11 cellular contexts compared by ENCODE assay signal in the genomic region with DNA sequence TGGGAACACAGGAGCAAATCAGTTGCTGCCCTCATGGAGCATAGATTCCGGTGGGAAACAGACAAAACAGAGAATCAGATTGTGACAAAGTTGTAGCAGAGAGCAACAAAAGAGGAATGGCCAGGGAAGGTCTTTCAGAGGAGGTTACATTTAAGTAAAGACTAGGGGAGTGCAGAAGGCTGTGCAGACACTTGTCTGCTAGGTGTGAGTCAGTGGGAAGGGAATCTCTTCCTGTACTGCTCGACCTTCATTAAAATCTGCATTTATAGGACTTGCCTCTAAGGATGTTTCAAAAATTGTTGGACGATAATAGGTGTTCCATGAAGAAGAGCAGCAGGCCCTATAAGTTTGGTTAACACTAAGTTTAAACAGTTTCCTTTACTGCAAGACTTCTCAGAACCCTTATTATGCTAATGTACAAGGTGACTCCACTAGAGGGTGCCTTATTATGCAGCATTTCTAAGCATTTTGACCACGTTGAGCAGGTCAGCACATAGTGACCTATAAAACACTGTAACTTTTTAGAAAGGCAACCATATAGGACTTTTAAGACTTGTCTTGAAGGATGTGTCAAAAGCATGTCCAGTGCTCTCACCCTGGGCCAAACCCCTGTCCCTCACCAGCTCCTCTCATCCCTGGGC.
DNase-seq lines count a peak whose midpoint lies in the region; ATAC-seq and TF ChIP-seq lines count a peak whose summit lies in the region.
"Had no signal": no experiment of that assay in that cellular context is flagged by ENCODE, and none has a peak within 500 bp of the region (broad histone marks: within the 10 kb centered on the region; RNA-seq: fewer than 3 reads in every experiment).

No MANE protein-coding gene starts in this region.

- no peak overlapping the region for H3K4me3 Mint-ChIP-seq in H9
- H3K4me3 Mint-ChIP-seq: T-cell had no signal

- no peaks in the 10 kb centered on the region for H3K23me2 ChIP-seq in H9 (ENCODE audit: insufficient read length, low read depth, low read length, poor library complexity, severe bottlenecking)

- no peaks in the 10 kb centered on the region for H3K79me1 ChIP-seq in H9 (ENCODE audit: insufficient read depth, low read depth, low read length, poor library complexity, severe bottlenecking)

- H3K4me2 ChIP-seq in H9 (ENCODE audit: insufficient read depth, insufficient read length, low read length), result no peak overlapping the region

- H4K20me1 ChIP-seq in H9 (ENCODE audit: control insufficient read depth, insufficient read depth, insufficient read length), result no peaks in the 10 kb centered on the region

- no peak overlapping the region for H2BK12ac ChIP-seq in H9 (ENCODE audit: insufficient read length, low read depth, low read length)

- no peak overlapping the region for H3K4ac ChIP-seq in H9 (ENCODE audit: low read depth, low read length)

- no peak overlapping the region for H4K8ac ChIP-seq in H9 (replicated peaks; ENCODE audit: insufficient read length, low read depth, low read length)

- whole genome bisulfite sequencing in H9 (ENCODE audit: extremely low coverage, insufficient read length, low lambda C conversion rate), result no CpG with 5 or more reads among the region's 4 CpGs

- no peak overlapping the region for H3K14ac ChIP-seq in H9 (ENCODE audit: insufficient read depth, low read length)

- H3K56ac ChIP-seq in H9 (ENCODE audit: insufficient read length, low read depth, low read length), result no peak overlapping the region

- peaks cover 12% of the 10 kb centered on the region for H3K4me1 ChIP-seq in H9 (ENCODE audit: insufficient read depth, low read length)
- no peaks in the 10 kb centered on the region for H3K4me1 ChIP-seq in adipocyte (ENCODE audit: control insufficient read depth, insufficient read depth, low read length)

- ATAC-seq in GM19463 (IDR thresholded peaks at IDR 0.05; ENCODE audit: unreplicated experiment), result no peak
- ATAC-seq: T-cell had no signal

- H3K36me3 Mint-ChIP-seq in H9 (ENCODE audit: insufficient read depth in 1 of 3, low read depth in 3 of 3), result no peaks in the 10 kb centered on the region
- H3K36me3 Mint-ChIP-seq: T-cell had no signal

- H2BK15ac ChIP-seq in H9 (ENCODE audit: low read depth, low read length), result no peak overlapping the region

- peaks cover 2% of the 10 kb centered on the region for H3K27me3 Mint-ChIP-seq in H9 (ENCODE audit: low read depth)
- H3K27me3 Mint-ChIP-seq: T-cell had no signal

- TF ChIP-seq CTCF in AG10803 (conservative IDR thresholded peaks at IDR 0.05; ENCODE audit: low read length) (peak; percentile 37), H9 (conservative IDR thresholded peaks at IDR 0.05) (peak; percentile 36; the same call in 1 of the 3 replicates)

- H2BK5ac ChIP-seq in H9 (ENCODE audit: insufficient read length, low read length), result no peak overlapping the region

- H3K9me3 ChIP-seq in H9 (ENCODE audit: control insufficient read depth, low read depth, low read length) (no peaks in the 10 kb centered on the region), adipocyte (ENCODE audit: control insufficient read depth, low read length) (no peaks in the 10 kb centered on the region)

- no peak overlapping the region for H2BK20ac ChIP-seq in H9 (ENCODE audit: low read depth, low read length, poor library complexity, severe bottlenecking)

- no peaks in the 10 kb centered on the region for H3K9me3 Mint-ChIP-seq in H9
- H3K9me3 Mint-ChIP-seq: T-cell had no signal

- H2AK5ac ChIP-seq in H9 (ENCODE audit: insufficient read length, low read length), result no peak overlapping the region

- no peak overlapping the region for H2BK120ac ChIP-seq in H9 (ENCODE audit: low read depth, low read length, poor library complexity, severe bottlenecking)

- no peak overlapping the region for H4K91ac ChIP-seq in H9 (ENCODE audit: insufficient read length, low read depth, low read length)

- no peaks in the 10 kb centered on the region for H3K79me2 ChIP-seq in H9 (ENCODE audit: insufficient read depth, low read length)

- no peak overlapping the region for H4K5ac ChIP-seq in H9 (ENCODE audit: insufficient read length, low read depth, low read length)

- H3K4me1 Mint-ChIP-seq in H9, result peaks cover 23 to 31% of the 10 kb centered on the region in 2 experiments
- H3K4me1 Mint-ChIP-seq: T-cell had no signal

- no peak overlapping the region for H3K18ac ChIP-seq in H9 (ENCODE audit: insufficient read length, low read depth, low read length)

- H3K27me3 ChIP-seq in H9 (ENCODE audit: insufficient read depth, low read length), result no peaks in the 10 kb centered on the region
- peaks cover 14% of the 10 kb centered on the region for H3K27me3 ChIP-seq in adipocyte (replicated peaks; ENCODE audit: control insufficient read depth, insufficient read depth, low read length)

- no peak overlapping the region for H3K27ac Mint-ChIP-seq in H9
- H3K27ac Mint-ChIP-seq: T-cell had no signal

- H3K23ac ChIP-seq in H9 (ENCODE audit: insufficient read length, low read depth, low read length), result no peak overlapping the region

- H3K4me3 ChIP-seq in AG10803 (ENCODE audit: low read length) (no peak overlapping the region), adipocyte (ENCODE audit: low read length) (no peak overlapping the region)

- H3K27ac ChIP-seq in H9 (ENCODE audit: insufficient read length, low read depth, low read length), result no peak overlapping the region

- DNase-seq in AG10803 (ENCODE audit: low read depth), result peak; percentile 16
- no peak for DNase-seq in H9
- DNase-seq in adipocyte (ENCODE audit: low read depth), result peak; percentile 11
- peak; percentile 45 for DNase-seq in iris pigment epithelial cell (ENCODE audit: low read depth)
- DNase-seq in activated CD8-positive, alpha-beta memory T cell treated with anti-CD3 and anti-CD28 coated beads, Interleukin-2, amount 50 U/mL, for 4 hours, result no peak
- no peak for DNase-seq in globus pallidus (ENCODE audit: low spot score)
- no peak for DNase-seq in NCI-H1105 (lab: John Stamatoyannopoulos, UW)
- DNase-seq: activated effector memory CD4-positive, alpha-beta T cell treated with anti-CD3 and anti-CD28 coated beads, Interleukin-2, amount 50 U/mL, for 16 hours; DMS 273 treated with DMSO at 0.1 percent for 48 hours; T-cell had no signal

- no peak overlapping the region for H3T11ph ChIP-seq in H9 (ENCODE audit: low read length)

- H2AFZ ChIP-seq in H9 (ENCODE audit: low read length), result no peak overlapping the region

- H3K9ac ChIP-seq in H9 (ENCODE audit: extremely low read depth, insufficient read length, low read length) (no peak overlapping the region), adipocyte (ENCODE audit: low read length) (no peak overlapping the region)

- no peaks in the 10 kb centered on the region for H3K36me3 ChIP-seq in adipocyte (ENCODE audit: control insufficient read depth, insufficient read depth, low read length, severe bottlenecking)

Comparison
In these comparisons a context has a peak if more than half of its experiments do, and no peak if none do; other contexts are left out.
1. DNase-seq: peak in AG10803 (single experiment), adipocyte (single experiment) and iris pigment epithelial cell (single experiment); none in H9 (single experiment), activated CD8-positive, alpha-beta memory T cell treated with anti-CD3 and anti-CD28 coated beads, Interleukin-2, amount 50 U/mL, for 4 hours (single experiment), globus pallidus (single experiment) and NCI-H1105 (single experiment).